Comparison of ENCODE assay signal across 12 cellular contexts in the genomic region with DNA sequence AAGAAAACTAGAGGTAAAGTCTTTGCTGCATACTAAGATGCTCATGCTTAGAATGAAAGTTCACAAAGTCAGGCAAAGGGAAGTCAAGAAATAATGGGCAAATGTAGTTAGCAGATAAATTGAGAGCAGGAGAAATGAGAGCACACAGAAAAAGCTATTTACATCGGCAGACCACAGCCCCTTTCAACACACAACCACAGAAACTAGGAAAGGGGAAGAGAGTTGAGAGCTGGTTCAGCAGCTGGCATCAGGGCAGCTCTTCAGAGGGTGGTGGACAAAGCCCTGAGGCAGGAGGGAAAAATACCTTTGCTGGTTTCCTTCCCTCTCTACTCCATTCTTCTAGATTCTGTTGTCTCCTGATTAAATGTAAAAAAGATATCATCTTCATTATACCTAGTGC.
DNase-seq lines count a peak whose midpoint lies in the region; ATAC-seq and TF ChIP-seq lines count a peak whose summit lies in the region.
"Had no signal": no experiment of that assay in that cellular context is flagged by ENCODE, and none has a peak within 500 bp of the region (broad histone marks: within the 10 kb centered on the region; RNA-seq: fewer than 3 reads in every experiment).

No MANE protein-coding gene starts in this region.

- TF ChIP-seq CTCF in GM20000 (IDR thresholded peaks at IDR 0.05; ENCODE audit: extremely low read depth, missing control alignments), result no peak

- H3K4me1 Mint-ChIP-seq in activated CD4-positive, alpha-beta memory T cell treated with anti-CD3 and anti-CD28 coated beads, Interleukin-2, amount 10 ng/mL, durations not matched to agents 7 days and 5 days, result no peaks in the 10 kb centered on the region

- ATAC-seq in GM18508 (IDR thresholded peaks at IDR 0.05; ENCODE audit: insufficient read depth, unreplicated experiment) (peak; percentile 93), GM21529 (IDR thresholded peaks at IDR 0.05; ENCODE audit: unreplicated experiment) (peak; percentile 69), HG03442 (IDR thresholded peaks at IDR 0.05; ENCODE audit: unreplicated experiment) (peak; percentile 87)
- ATAC-seq: K562 had no signal

- H3K9me3 Mint-ChIP-seq in activated CD4-positive, alpha-beta memory T cell treated with anti-CD3 and anti-CD28 coated beads, Interleukin-2, amount 10 ng/mL, durations not matched to agents 7 days and 5 days, result no peaks in the 10 kb centered on the region

- POLR2A ChIA-PET in activated CD4-positive, alpha-beta memory T cell treated with anti-CD3 and anti-CD28 coated beads, Interleukin-2, amount 10 ng/mL, durations not matched to agents 7 days and 5 days (lab: Charles Lee), result no interaction called here

- DNase-seq in SKM-1 treated with dmso at 0.1 percent for 144 hours (lab: John Stamatoyannopoulos, UW; ENCODE audit: unreplicated experiment) (peak; percentile 54), NCI-H2029 treated with DMSO at 0.1 percent for 48 hours (lab: John Stamatoyannopoulos, UW) (no peak), GM20000 (ENCODE audit: low spot score) (no peak)
- DNase-seq in activated CD4-positive, alpha-beta memory T cell treated with anti-CD3 and anti-CD28 coated beads, Interleukin-2, amount 10 ng/mL, durations not matched to agents 7 days and 5 days, result no peak
- DNase-seq in activated CD4-positive, CD25-positive, alpha-beta regulatory T cell treated with anti-CD3 and anti-CD28 coated beads, Interleukin-2, amount 50 U/mL, for 72 hours, result no peak
- DNase-seq: activated CD4-positive, CD25-positive, alpha-beta regulatory T cell; lower lobe of right lung; SJCRH30 had no signal

- no peaks in the 10 kb centered on the region for H3K36me3 Mint-ChIP-seq in activated CD4-positive, alpha-beta memory T cell treated with anti-CD3 and anti-CD28 coated beads, Interleukin-2, amount 10 ng/mL, durations not matched to agents 7 days and 5 days (ENCODE audit: low read depth)

- no peak overlapping the region for H3K4me3 Mint-ChIP-seq in activated CD4-positive, alpha-beta memory T cell treated with anti-CD3 and anti-CD28 coated beads, Interleukin-2, amount 10 ng/mL, durations not matched to agents 7 days and 5 days

- no peaks in the 10 kb centered on the region for H3K27me3 Mint-ChIP-seq in activated CD4-positive, alpha-beta memory T cell treated with anti-CD3 and anti-CD28 coated beads, Interleukin-2, amount 10 ng/mL, durations not matched to agents 7 days and 5 days

- H3K27ac Mint-ChIP-seq in activated CD4-positive, alpha-beta memory T cell treated with anti-CD3 and anti-CD28 coated beads, Interleukin-2, amount 10 ng/mL, durations not matched to agents 7 days and 5 days, result no peak overlapping the region

- CTCF ChIA-PET in activated CD4-positive, alpha-beta memory T cell treated with anti-CD3 and anti-CD28 coated beads, Interleukin-2, amount 10 ng/mL, durations not matched to agents 7 days and 5 days (lab: Charles Lee), result no interaction called here
